8 cellular contexts compared by ENCODE assay signal in genomic region chr19:2456301-2456570, GRCh38. TPM values are rescaled to one million over a fixed set of nuclear protein-coding genes. Genes with fewer than 3 reads are reported as not detected.
DNase-seq lines count a peak whose midpoint lies in the region; ATAC-seq and TF ChIP-seq lines count a peak whose summit lies in the region.

No MANE protein-coding gene starts in this region.

- H3K4me1 Mint-ChIP-seq in MCF 10A (ENCODE audit: insufficient read depth, unreplicated experiment), result peaks cover 21% of the 10 kb centered on the region
- H3K4me1 Mint-ChIP-seq in mesothelial cell of epicardium, result peaks cover 16% of the 10 kb centered on the region

- peak overlapping the region; percentile 85 for H3K27ac Mint-ChIP-seq in MCF 10A (ENCODE audit: low read depth, unreplicated experiment)
- H3K27ac Mint-ChIP-seq in mesothelial cell of epicardium, result no peak overlapping the region

- H3K36me3 ChIP-seq in ES-I3 (ENCODE audit: insufficient read depth, low read length), result no peaks in the 10 kb centered on the region; the same call in 1 of the 2 replicates

- BruUV-seq in MCF 10A (replicated peaks; lab: Mats Ljungman, UMichigan), result no TSS peak

- in situ Hi-C loops in GM13977 (cut with MboI; ENCODE audit: low pct_unique_long_range_greater_than_20kb, low sequenced_read_pairs, unreplicated experiment), result no loop called here

- H3K9me3 ChIP-seq in ES-I3 (ENCODE audit: control insufficient read depth, insufficient read depth, low read length), result no peaks in the 10 kb centered on the region

- intact Hi-C loops in MCF 10A (cut with micrococcal nuclease), result no loop called here

- H3K9me3 Mint-ChIP-seq in MCF 10A (ENCODE audit: unreplicated experiment) (no peaks in the 10 kb centered on the region), mesothelial cell of epicardium (no peaks in the 10 kb centered on the region)

- POLR2A ChIA-PET in MCF 10A (lab: Yijun Ruan, JAX), result interaction anchor here (0.5 to 4.1 kb wide), 8 partner anchors 20 to 217 kb away, joined by 3 to 43 read pairs (median 3); partner anchors contain the start of genes GADD45B, LSM7, SPPL2B and TIMM13

- peaks cover 11% of the 10 kb centered on the region; the same call in 1 of the 2 replicates for H3K4me1 ChIP-seq in ES-I3 (ENCODE audit: insufficient read depth, low read length)

- TF ChIP-seq CTCF in MCF 10A (IDR thresholded peaks at IDR 0.05; ENCODE audit: unreplicated experiment) (no peak), mesothelial cell of epicardium (IDR thresholded peaks at IDR 0.05; ENCODE audit: unreplicated experiment) (no peak), GM13977 (IDR thresholded peaks at IDR 0.05; ENCODE audit: extremely low read depth, insufficient read depth, missing control alignments) (no peak)

- ATAC-seq in HG03135 (IDR thresholded peaks at IDR 0.05; ENCODE audit: unreplicated experiment), result peak; percentile 14

- H3K9ac ChIP-seq in ES-I3 (ENCODE audit: low read depth, low read length), result peak overlapping the region; percentile 82

- CTCF ChIA-PET in MCF 10A (lab: Yijun Ruan, JAX), result interaction anchor here (0.6 to 1.0 kb wide), 2 partner anchors 22 to 156 kb away, joined by 3 read pairs; no protein-coding TSS in a partner anchor

- H3K4me3 Mint-ChIP-seq in MCF 10A (ENCODE audit: unreplicated experiment) (peak overlapping the region; percentile 77), mesothelial cell of epicardium (peak overlapping the region; percentile 85)

- H3K27me3 Mint-ChIP-seq in MCF 10A (ENCODE audit: insufficient read depth, unreplicated experiment), result no peaks in the 10 kb centered on the region
- no peaks in the 10 kb centered on the region for H3K27me3 Mint-ChIP-seq in mesothelial cell of epicardium (ENCODE audit: low read depth)

- H3K36me3 Mint-ChIP-seq in MCF 10A (ENCODE audit: insufficient read depth, unreplicated experiment) (no peaks in the 10 kb centered on the region), mesothelial cell of epicardium (no peaks in the 10 kb centered on the region)

- no peak for DNase-seq in MCF 10A (ENCODE audit: unreplicated experiment)
- no peak for DNase-seq in mesothelial cell of epicardium (ENCODE audit: low spot score in 2 of 2, unreplicated experiment in 2 of 2)
- DNase-seq in AML-193 (lab: John Stamatoyannopoulos, UW), result no peak
- no peak for DNase-seq in activated gamma-delta T cell treated with Interleukin-2 at 50 U/mL for 16 hours
- DNase-seq in GM13977 (ENCODE audit: low spot score), result no peak
- no peak for DNase-seq in AG08395 (ENCODE audit: low spot score)

RNA-seq across cellular contexts. Expression of gene LMNB2, which starts 0.5 kb away (rescaled TPM):
- total RNA-seq in MCF 10A (2022) (85.2 and 85.6 TPM in 2 replicates), mesothelial cell of epicardium (86.0 to 95.8 TPM (median 89.0 TPM) in 3 replicates)

RNA-seq across cellular contexts. Expression of gene GADD45B, which starts 19.7 kb away (rescaled TPM):
- total RNA-seq in MCF 10A (2022), result 28.0 and 53.8 TPM in 2 replicates
- 80.0 to 84.4 TPM (median 84.1 TPM) in 3 replicates for total RNA-seq in mesothelial cell of epicardium

RNA-seq across cellular contexts. Expression of gene TIMM13, which starts 28.9 kb away (rescaled TPM):
- total RNA-seq in MCF 10A (2022), result 123 and 188 TPM in 2 replicates
- total RNA-seq in mesothelial cell of epicardium, result 101 to 110 TPM (median 102 TPM) in 3 replicates
